ENCODE assay signal across 1 cellular context in the genomic region with DNA sequence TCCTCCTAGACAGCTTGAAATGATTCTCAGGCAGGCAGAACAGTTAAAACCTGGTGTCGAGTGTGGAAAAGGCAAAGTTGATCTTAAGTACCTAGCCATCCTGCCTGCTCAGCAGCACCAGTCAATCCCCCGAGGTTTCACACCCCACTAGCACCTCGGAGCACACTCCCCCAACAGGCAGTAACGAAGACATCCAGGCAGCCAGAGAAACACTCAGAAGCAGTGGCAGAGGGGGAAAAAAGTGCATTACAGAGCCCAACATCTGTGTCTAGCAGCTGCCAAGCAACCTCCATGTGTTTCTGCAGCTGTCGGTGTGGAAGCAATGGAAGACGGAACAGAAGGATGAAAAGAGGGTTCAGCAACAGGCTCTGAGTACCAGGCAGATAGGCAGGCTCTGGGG.
TF ChIP-seq lines count a peak whose summit lies in the region.

No MANE protein-coding gene starts in this region.

TF ChIP-seq in WTC11, 78 proteins besides CTCF, POLR2A, EP300 and RAD21 (continued from another document):
- TF ChIP-seq, protein P1, sequence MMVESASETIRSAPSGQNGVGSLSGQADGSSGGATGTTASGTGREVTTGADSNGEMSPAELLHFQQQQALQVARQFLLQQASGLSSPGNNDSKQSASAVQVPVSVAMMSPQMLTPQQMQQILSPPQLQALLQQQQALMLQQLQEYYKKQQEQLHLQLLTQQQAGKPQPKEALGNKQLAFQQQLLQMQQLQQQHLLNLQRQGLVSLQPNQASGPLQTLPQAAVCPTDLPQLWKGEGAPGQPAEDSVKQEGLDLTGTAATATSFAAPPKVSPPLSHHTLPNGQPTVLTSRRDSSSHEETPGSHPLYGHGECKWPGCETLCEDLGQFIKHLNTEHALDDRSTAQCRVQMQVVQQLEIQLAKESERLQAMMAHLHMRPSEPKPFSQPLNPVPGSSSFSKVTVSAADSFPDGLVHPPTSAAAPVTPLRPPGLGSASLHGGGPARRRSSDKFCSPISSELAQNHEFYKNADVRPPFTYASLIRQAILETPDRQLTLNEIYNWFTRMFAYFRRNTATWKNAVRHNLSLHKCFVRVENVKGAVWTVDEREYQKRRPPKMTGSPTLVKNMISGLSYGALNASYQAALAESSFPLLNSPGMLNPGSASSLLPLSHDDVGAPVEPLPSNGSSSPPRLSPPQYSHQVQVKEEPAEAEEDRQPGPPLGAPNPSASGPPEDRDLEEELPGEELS (CRISPR knock-in tag; IDR thresholded peaks at IDR 0.05) = no peak
- TF ChIP-seq, protein P2, sequence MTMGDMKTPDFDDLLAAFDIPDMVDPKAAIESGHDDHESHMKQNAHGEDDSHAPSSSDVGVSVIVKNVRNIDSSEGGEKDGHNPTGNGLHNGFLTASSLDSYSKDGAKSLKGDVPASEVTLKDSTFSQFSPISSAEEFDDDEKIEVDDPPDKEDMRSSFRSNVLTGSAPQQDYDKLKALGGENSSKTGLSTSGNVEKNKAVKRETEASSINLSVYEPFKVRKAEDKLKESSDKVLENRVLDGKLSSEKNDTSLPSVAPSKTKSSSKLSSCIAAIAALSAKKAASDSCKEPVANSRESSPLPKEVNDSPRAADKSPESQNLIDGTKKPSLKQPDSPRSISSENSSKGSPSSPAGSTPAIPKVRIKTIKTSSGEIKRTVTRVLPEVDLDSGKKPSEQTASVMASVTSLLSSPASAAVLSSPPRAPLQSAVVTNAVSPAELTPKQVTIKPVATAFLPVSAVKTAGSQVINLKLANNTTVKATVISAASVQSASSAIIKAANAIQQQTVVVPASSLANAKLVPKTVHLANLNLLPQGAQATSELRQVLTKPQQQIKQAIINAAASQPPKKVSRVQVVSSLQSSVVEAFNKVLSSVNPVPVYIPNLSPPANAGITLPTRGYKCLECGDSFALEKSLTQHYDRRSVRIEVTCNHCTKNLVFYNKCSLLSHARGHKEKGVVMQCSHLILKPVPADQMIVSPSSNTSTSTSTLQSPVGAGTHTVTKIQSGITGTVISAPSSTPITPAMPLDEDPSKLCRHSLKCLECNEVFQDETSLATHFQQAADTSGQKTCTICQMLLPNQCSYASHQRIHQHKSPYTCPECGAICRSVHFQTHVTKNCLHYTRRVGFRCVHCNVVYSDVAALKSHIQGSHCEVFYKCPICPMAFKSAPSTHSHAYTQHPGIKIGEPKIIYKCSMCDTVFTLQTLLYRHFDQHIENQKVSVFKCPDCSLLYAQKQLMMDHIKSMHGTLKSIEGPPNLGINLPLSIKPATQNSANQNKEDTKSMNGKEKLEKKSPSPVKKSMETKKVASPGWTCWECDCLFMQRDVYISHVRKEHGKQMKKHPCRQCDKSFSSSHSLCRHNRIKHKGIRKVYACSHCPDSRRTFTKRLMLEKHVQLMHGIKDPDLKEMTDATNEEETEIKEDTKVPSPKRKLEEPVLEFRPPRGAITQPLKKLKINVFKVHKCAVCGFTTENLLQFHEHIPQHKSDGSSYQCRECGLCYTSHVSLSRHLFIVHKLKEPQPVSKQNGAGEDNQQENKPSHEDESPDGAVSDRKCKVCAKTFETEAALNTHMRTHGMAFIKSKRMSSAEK (CRISPR knock-in tag; IDR thresholded peaks at IDR 0.05; ENCODE audit: borderline replicate concordance) = no peak
